In the genomic region with DNA sequence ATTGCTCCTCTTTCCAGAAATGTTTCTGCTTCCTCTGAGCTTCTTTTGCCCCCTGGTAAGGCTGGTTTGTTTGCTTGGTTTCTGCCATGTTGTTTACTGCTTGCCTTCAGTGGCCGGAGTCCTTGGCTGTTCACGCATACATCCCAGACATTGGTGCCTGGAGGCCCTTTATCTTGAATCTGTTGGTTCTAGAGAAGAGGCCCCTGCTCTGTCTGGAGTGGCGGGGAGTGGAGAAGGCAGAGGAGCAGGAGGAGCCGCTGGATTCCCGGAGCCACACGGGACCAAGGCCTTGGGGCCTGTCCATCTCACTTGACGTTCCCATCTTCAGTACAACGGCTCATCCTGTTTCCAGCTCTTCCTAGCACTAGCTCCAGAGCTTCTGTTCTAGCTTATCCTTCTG, we compare ENCODE assay signal across 29 cellular contexts.
"Had no signal": no experiment of that assay in that cellular context is flagged by ENCODE, and none has a peak within 500 bp of the region (broad histone marks: within the 10 kb centered on the region; RNA-seq: fewer than 3 reads in every experiment).

No MANE protein-coding gene starts in this region.

- ATAC-seq: activated CD8-positive, alpha-beta T cell treated with anti-CD3 and anti-CD28 coated beads for 36 hours; activated naive CD8-positive, alpha-beta T cell treated with anti-CD3 and anti-CD28 coated beads, Interleukin-2, amount 50 U/mL, for 24 hours; activated T-cell treated with anti-CD3 and anti-CD28 coated beads, Interleukin-2, amount 50 U/mL, for 4 hours; activated T-cell treated with anti-CD3 and anti-CD28 coated beads, Interleukin-2, amount 50 U/mL, for 72 hours; activated T-helper 17 cell treated with anti-CD3 and anti-CD28 coated beads, Interleukin-2, amount 50 U/mL, for 72 hours had no signal

- H3K4me3 ChIP-seq: ascending aorta, cardiac muscle cell had no signal

- H3K27me3 ChIP-seq: ascending aorta had no signal

- DNase-seq: activated B cell treated with CpG ODN at 0.5 μM for 24 hours; activated CD4-positive, alpha-beta memory T cell treated with anti-CD3 and anti-CD28 coated beads for 36 hours; activated CD4-positive, alpha-beta T cell treated with anti-CD3 and anti-CD28 coated beads for 4 hours; activated CD4-positive, alpha-beta T cell treated with anti-CD3 and anti-CD28 coated beads, Interleukin-2, amount 10 ng/mL, durations not matched to agents 24 days and 14 days; activated CD4-positive, alpha-beta T cell treated with anti-CD3 and anti-CD28 coated beads, Interleukin-2, amount 50 U/mL, for 1 hour; activated CD4-positive, alpha-beta T cell treated with anti-CD3 and anti-CD28 coated beads, Interleukin-2, amount 50 U/mL, for 4 hours; activated CD4-positive, CD25-positive, alpha-beta regulatory T cell treated with anti-CD3 and anti-CD28 coated beads, Interleukin-2, amount 50 U/mL, for 72 hours; activated CD8-positive, alpha-beta memory T cell treated with anti-CD3 and anti-CD28 coated beads, Interleukin-2, amount 50 U/mL, for 4 hours; activated CD8-positive, alpha-beta T cell treated with anti-CD3 and anti-CD28 coated beads for 36 hours; activated effector memory CD4-positive, alpha-beta T cell treated with anti-CD3 and anti-CD28 coated beads, Interleukin-2, amount 50 U/mL, for 16 hours; activated naive CD4-positive, alpha-beta T cell treated with anti-CD3 and anti-CD28 coated beads, Interleukin-2, amount 10 ng/mL, durations not matched to agents 7 days and 5 days; activated naive CD4-positive, alpha-beta T cell treated with Interleukin-2 at 50 U/mL for 16 hours; activated naive CD8-positive, alpha-beta T cell treated with anti-CD3 and anti-CD28 coated beads, Interleukin-2, amount 10 ng/mL, durations not matched to agents 7 days and 5 days; activated naive CD8-positive, alpha-beta T cell treated with anti-CD3 and anti-CD28 coated beads, Interleukin-2, amount 50 U/mL, for 24 hours; activated T-cell treated with anti-CD3 and anti-CD28 coated beads for 4 hours; activated T-cell treated with anti-CD3 and anti-CD28 coated beads, Interleukin-2, amount 50 U/mL, for 1 hour; activated T-cell treated with anti-CD3 and anti-CD28 coated beads, Interleukin-2, amount 50 U/mL, for 4 hours; activated T-cell treated with anti-CD3 and anti-CD28 coated beads, Interleukin-2, amount 50 U/mL, for 72 hours; amygdala; anterior cingulate cortex; caudate nucleus; cerebellar nuclear complex; T-helper 1 cell; T-helper 2 cell; T-helper 9 cell had no signal

- H3K9me3 ChIP-seq: ascending aorta had no signal

- H3K36me3 ChIP-seq: ascending aorta, cardiac muscle cell had no signal

- H3K27ac ChIP-seq: cardiac muscle cell, VCaP had no signal
